Comparison of ENCODE assay signal across 1 cellular context in genomic region chr10:114095676-114096331, GRCh38.
A peak's percentile ranks its signal among the peaks of the same experiment; 100 is the strongest.
TF ChIP-seq lines count a peak whose summit lies in the region.

No MANE protein-coding gene starts in this region.

TF ChIP-seq in GM12878, 131 proteins besides CTCF, POLR2A, EP300 and RAD21 (continued from another document):
- no peak for TF ChIP-seq SKIL (IDR thresholded peaks at IDR 0.05; ENCODE audit: low read depth, poor library complexity, severe bottlenecking)
- TF ChIP-seq NFIC (IDR thresholded peaks at IDR 0.05; ENCODE audit: low read depth, low read length) = peak; percentile 87
- peak; percentile 56; the same call in 1 of the 2 replicates for TF ChIP-seq NR2F1 (conservative IDR thresholded peaks at IDR 0.05)
- TF ChIP-seq ETV6 (conservative IDR thresholded peaks at IDR 0.05 in 1 of 2, IDR thresholded peaks at IDR 0.05 in 1 of 2; ENCODE audit: borderline replicate concordance in 1 of 2, low read depth in 1 of 2) = peak in 1 of 2 experiments; percentile 47; a peak in 1 of 4 replicates
- TF ChIP-seq ZBED1 (IDR thresholded peaks at IDR 0.05; ENCODE audit: borderline replicate concordance) = peak; percentile 71; the same call in 1 of the 2 replicates
- TF ChIP-seq FOXM1 (IDR thresholded peaks at IDR 0.05; ENCODE audit: low read depth, low read length) = peak; percentile 83
- TF ChIP-seq IKZF1 (conservative IDR thresholded peaks at IDR 0.05) = peak; percentile 40
- no peak for TF ChIP-seq BCLAF1 (IDR thresholded peaks at IDR 0.05)
- TF ChIP-seq RUNX3 (IDR thresholded peaks at IDR 0.05; ENCODE audit: low read length) = peak; percentile 99
- TF ChIP-seq SUZ12 (IDR thresholded peaks at IDR 0.05; ENCODE audit: unreplicated experiment) = no peak
- peak; percentile 71 for TF ChIP-seq ATF2 (IDR thresholded peaks at IDR 0.05; ENCODE audit: low read length)
- TF ChIP-seq BCL11A (IDR thresholded peaks at IDR 0.05; ENCODE audit: low read depth, low read length) = peak; percentile 80
- TF ChIP-seq CEBPB (IDR thresholded peaks at IDR 0.05; ENCODE audit: borderline replicate concordance in 1 of 2, low read depth in 2 of 2, low read length in 2 of 2) = 0 out of 4 replicates have a peak, but pooled peaks of 1 of the 2 experiments have one; percentile 54
- peak; percentile 63 to 66 for TF ChIP-seq IKZF2 (IDR thresholded peaks at IDR 0.05)
- no peak for TF ChIP-seq TARDBP (IDR thresholded peaks at IDR 0.05; ENCODE audit: borderline replicate concordance)
- no peak for TF ChIP-seq ESRRA (IDR thresholded peaks at IDR 0.05; ENCODE audit: low read length)
- TF ChIP-seq ZNF217 (IDR thresholded peaks at IDR 0.05) = peak; percentile 81; the same call in 1 of the 2 replicates
- TF ChIP-seq ZBTB33 (IDR thresholded peaks at IDR 0.05) = no peak
- TF ChIP-seq CBFB (IDR thresholded peaks at IDR 0.05; ENCODE audit: low read depth) = peak; percentile 93
- peak; percentile 10; the same call in 1 of the 2 replicates for TF ChIP-seq SMC3 (IDR thresholded peaks at IDR 0.05; ENCODE audit: borderline replicate concordance, low read length)
- TF ChIP-seq MEF2A (IDR thresholded peaks at IDR 0.05; ENCODE audit: insufficient read depth, low read depth, low read length) = peak; percentile 95
- TF ChIP-seq JUND (IDR thresholded peaks at IDR 0.05; ENCODE audit: low read depth, low read length) = no peak
- 0 out of 2 replicates have a peak, but pooled peaks have one; percentile 51 for TF ChIP-seq CBX5 (IDR thresholded peaks at IDR 0.05; ENCODE audit: low read depth)
- no peak for TF ChIP-seq CREB1 (IDR thresholded peaks at IDR 0.05; ENCODE audit: low read depth)
- 0 out of 2 replicates have a peak, but pooled peaks have one; percentile 25 for TF ChIP-seq MLLT1 (IDR thresholded peaks at IDR 0.05)
- TF ChIP-seq RAD51 (IDR thresholded peaks at IDR 0.05) = peak; percentile 41; the same call in 1 of the 2 replicates
- peak; percentile 49 for TF ChIP-seq MEF2B (IDR thresholded peaks at IDR 0.05; ENCODE audit: partially characterized antibody, poor library complexity, severe bottlenecking)
- 0 out of 2 replicates have a peak, but pooled peaks have one; percentile 18 for TF ChIP-seq NBN (IDR thresholded peaks at IDR 0.05)
- TF ChIP-seq FOXK2 (IDR thresholded peaks at IDR 0.05) = no peak
- peak; percentile 65; the same call in 1 of the 2 replicates for TF ChIP-seq MTA2 (IDR thresholded peaks at IDR 0.05; ENCODE audit: low read depth)
TF ChIP-seq in GM12878: peak in this region for 25.
